In the genomic region with DNA sequence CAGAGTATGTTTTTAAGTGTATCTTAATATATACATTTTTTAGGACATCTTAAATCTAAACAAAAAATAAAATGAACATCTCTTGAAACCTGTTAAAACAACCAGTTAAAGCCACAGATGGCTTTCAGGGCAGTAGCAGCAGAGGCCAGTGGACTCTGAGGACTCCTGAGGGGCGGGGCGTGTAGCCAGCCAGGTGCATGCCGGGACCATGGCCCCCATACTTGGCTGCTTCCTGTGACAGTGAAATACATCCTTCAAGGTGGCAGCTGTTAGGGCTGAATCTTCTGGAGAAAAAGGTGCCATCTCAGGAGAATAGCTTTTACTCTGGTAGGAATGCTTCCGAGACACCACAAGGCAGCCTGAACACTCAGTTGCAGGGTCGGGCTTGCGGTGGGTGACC, we compare ENCODE assay signal across 12 cellular contexts.
"Had no signal": no experiment of that assay in that cellular context is flagged by ENCODE, and none has a peak within 500 bp of the region (broad histone marks: within the 10 kb centered on the region; RNA-seq: fewer than 3 reads in every experiment).

No MANE protein-coding gene starts in this region.

- DNase-seq: esophagus squamous epithelium; foreskin fibroblast; mammary epithelial cell; naive thymus-derived CD4-positive, alpha-beta T cell; right cardiac atrium; stimulated activated CD4-positive, alpha-beta T cell treated with anti-CD3 and anti-CD28 coated beads, Interleukin-4, amount 100 ng/mL, for 1 hour; stimulated activated CD8-positive, alpha-beta memory T cell treated with anti-CD3 and anti-CD28 coated beads, Interleukin-4, amount 100 ng/mL, for 48 hours; tibial artery; upper lobe of right lung had no signal

- H3K9me3 ChIP-seq: esophagus squamous epithelium, gastroesophageal sphincter, neutrophil, tibial artery, upper lobe of right lung had no signal

- ATAC-seq: gastroesophageal sphincter; naive thymus-derived CD4-positive, alpha-beta T cell; right cardiac atrium; stimulated activated effector memory CD8-positive, alpha-beta T cell treated with anti-CD3 and anti-CD28 coated beads, Interleukin-12 subunit alpha, Interleukin-12 subunit beta, amount 100 ng/mL, for 72 hours; upper lobe of right lung had no signal

- H3K4me3 ChIP-seq: esophagus squamous epithelium, gastroesophageal sphincter, tibial artery, upper lobe of right lung had no signal

- H3K27me3 ChIP-seq: esophagus squamous epithelium, gastroesophageal sphincter, neutrophil, tibial artery, upper lobe of right lung had no signal

- H3K27ac ChIP-seq: esophagus squamous epithelium, neutrophil, tibial artery, upper lobe of right lung had no signal
